In genomic region chr15:80831606-80832224, GRCh38 we compare ENCODE assay signal across 22 cellular contexts. TPM values are rescaled to one million over a fixed set of nuclear protein-coding genes. Genes with fewer than 3 reads are reported as not detected.
DNase-seq lines count a peak whose midpoint lies in the region; ATAC-seq and TF ChIP-seq lines count a peak whose summit lies in the region.
"Had no signal": no experiment of that assay in that cellular context is flagged by ENCODE, and none has a peak within 500 bp of the region (broad histone marks: within the 10 kb centered on the region; RNA-seq: fewer than 3 reads in every experiment).

No MANE protein-coding gene starts in this region.

- H2AK5ac ChIP-seq in trophoblast cell (ENCODE audit: low read length): no peak overlapping the region

- H3K4me1 Mint-ChIP-seq in GM23338: peaks cover 46% of the 10 kb centered on the region

- peak overlapping the region; percentile 46 for H3K4me3 Mint-ChIP-seq in GM23338
- H3K4me3 Mint-ChIP-seq: CD8-positive, alpha-beta T cell; IgD-negative memory B cell had no signal

- DNase-seq in GM23338 (ENCODE audit: low spot score) (peak; percentile 67), NCI-H146 (lab: John Stamatoyannopoulos, UW) (peak; percentile 61), iPS DF 4.7 (ENCODE audit: extremely low read depth, low spot score) (peak; percentile 49), trophoblast cell (no peak), right atrium auricular region (ENCODE audit: low spot score) (no peak), GM19238 (ENCODE audit: insufficient read length, low spot score) (no peak)
- DNase-seq: CD8-positive, alpha-beta T cell; DND-41; HCEC 1CT; NCI-H187; NCI-H2107; NCI-H2227 treated with DMSO at 0.1 percent for 48 hours; NCI-H524; NCI-H82; OCI-M1; T-helper 1 cell had no signal

- peak overlapping the region; percentile 53; the same call in 1 of the 2 replicates for H3K4me2 ChIP-seq in GM23338
- H3K4me2 ChIP-seq in trophoblast cell (ENCODE audit: low read length): no peak overlapping the region

- H4K12ac ChIP-seq in trophoblast cell (ENCODE audit: low read depth, low read length): no peak overlapping the region

- H3K18ac ChIP-seq in trophoblast cell (ENCODE audit: low read length): no peak overlapping the region

- no peak overlapping the region for H3K4ac ChIP-seq in trophoblast cell (ENCODE audit: low read depth, low read length)

- peaks cover 34% of the 10 kb centered on the region for H3K4me1 ChIP-seq in GM23338 (ENCODE audit: insufficient read depth)
- H3K4me1 ChIP-seq in trophoblast cell (ENCODE audit: control insufficient read depth in 1 of 2, insufficient read depth in 2 of 2, low read length in 2 of 2): peaks cover 17 to 35% of the 10 kb centered on the region in 2 experiments
- no peaks in the 10 kb centered on the region for H3K4me1 ChIP-seq in right atrium auricular region
- H3K4me1 ChIP-seq: SJSA1 had no signal

- H3K79me2 ChIP-seq in GM23338 (replicated peaks; ENCODE audit: insufficient read depth) (no peaks in the 10 kb centered on the region), trophoblast cell (ENCODE audit: control insufficient read depth, insufficient read depth, low read length, poor library complexity) (no peaks in the 10 kb centered on the region)

- H4K20me1 ChIP-seq in GM23338 (replicated peaks; ENCODE audit: insufficient read depth): no peaks in the 10 kb centered on the region

- H3F3A ChIP-seq in GM23338 (replicated peaks; ENCODE audit: low read depth): no peaks in the 10 kb centered on the region

- no peak overlapping the region for H4K91ac ChIP-seq in trophoblast cell (ENCODE audit: low read depth, low read length)

- peaks cover 5% of the 10 kb centered on the region for H3K79me1 ChIP-seq in trophoblast cell (ENCODE audit: low read length)

- H2BK5ac ChIP-seq in trophoblast cell (ENCODE audit: low read depth, low read length, poor library complexity): no peak overlapping the region

- WGBS in trophoblast cell (ENCODE audit: extremely low coverage, insufficient coverage, insufficient read length): no CpG with 5 or more reads among the region's 7 CpGs

- peaks cover 5% of the 10 kb centered on the region for H3K27me3 Mint-ChIP-seq in GM23338 (ENCODE audit: insufficient read depth, low read depth, poor library complexity)
- H3K27me3 Mint-ChIP-seq: IgD-negative memory B cell had no signal

- H3K23ac ChIP-seq in trophoblast cell (ENCODE audit: low read length): no peak overlapping the region

- H3K36me3 ChIP-seq in GM23338 (ENCODE audit: insufficient read depth) (no peaks in the 10 kb centered on the region), trophoblast cell (ENCODE audit: control insufficient read depth in 1 of 2, insufficient read depth in 2 of 2, low read length in 2 of 2) (no peaks in the 10 kb centered on the region), right atrium auricular region (no peaks in the 10 kb centered on the region)
- H3K36me3 ChIP-seq: SJSA1 had no signal

- H3K4me3 ChIP-seq in GM23338 (no peak overlapping the region), trophoblast cell (ENCODE audit: low read depth, low read length) (no peak overlapping the region), right atrium auricular region (no peak overlapping the region)
- H3K4me3 ChIP-seq: GM12878, SJSA1 had no signal

- H4K8ac ChIP-seq in trophoblast cell (ENCODE audit: low read depth, low read length): no peak overlapping the region

- H2AFZ ChIP-seq in GM23338: no peak overlapping the region
- H2AFZ ChIP-seq in trophoblast cell (ENCODE audit: insufficient read depth, low read length, poor library complexity): no peak overlapping the region

- H3K27ac ChIP-seq in GM23338 (ENCODE audit: low read depth): peak overlapping the region; percentile 78
- peak overlapping the region; percentile 13 for H3K27ac ChIP-seq in trophoblast cell (ENCODE audit: low read depth, low read length)
- H3K27ac ChIP-seq in right atrium auricular region: no peak overlapping the region
- H3K27ac ChIP-seq: SJSA1 had no signal

- H3K9ac ChIP-seq in trophoblast cell (ENCODE audit: low read length): no peak overlapping the region

- peak overlapping the region; percentile 92 for H3K27ac Mint-ChIP-seq in GM23338
- H3K27ac Mint-ChIP-seq: CD8-positive, alpha-beta T cell; IgD-negative memory B cell had no signal

- peaks cover 8% of the 10 kb centered on the region for H3K9me2 ChIP-seq in GM23338 (ENCODE audit: insufficient read depth)

- H2BK12ac ChIP-seq in trophoblast cell (ENCODE audit: low read length): no peak overlapping the region

- no peaks in the 10 kb centered on the region for H3K27me3 ChIP-seq in GM23338 (ENCODE audit: insufficient read depth)
- no peaks in the 10 kb centered on the region for H3K27me3 ChIP-seq in trophoblast cell (ENCODE audit: insufficient read depth, low read length)
- no peaks in the 10 kb centered on the region for H3K27me3 ChIP-seq in right atrium auricular region
- H3K27me3 ChIP-seq: SJSA1 had no signal

- TF ChIP-seq CTCF in GM23338 (conservative IDR thresholded peaks at IDR 0.05; ENCODE audit: low read depth in 2 of 2) (no peak), right atrium auricular region (IDR thresholded peaks at IDR 0.05) (no peak)

- no peak overlapping the region for H2BK120ac ChIP-seq in trophoblast cell (ENCODE audit: insufficient read depth, low read length, poor library complexity)

- H3K9me3 ChIP-seq in trophoblast cell (ENCODE audit: insufficient read depth, low read depth, low read length): no peaks in the 10 kb centered on the region
- no peaks in the 10 kb centered on the region for H3K9me3 ChIP-seq in right atrium auricular region
- H3K9me3 ChIP-seq: SJSA1 had no signal

- ATAC-seq in GM23338 (peak; percentile 27; the same call in 2 of the 3 replicates), HG03521 (IDR thresholded peaks at IDR 0.05; ENCODE audit: unreplicated experiment) (no peak)
- ATAC-seq: CD8-positive, alpha-beta T cell; GM12878; Right ventricle myocardium inferior had no signal

- H3K36me3 Mint-ChIP-seq in GM23338 (ENCODE audit: low read depth): no peaks in the 10 kb centered on the region; the same call in 2 of the 3 replicates
- H3K36me3 Mint-ChIP-seq: CD8-positive, alpha-beta T cell; IgD-negative memory B cell had no signal

- no peaks in the 10 kb centered on the region for H3K9me3 Mint-ChIP-seq in GM23338
- H3K9me3 Mint-ChIP-seq: CD8-positive, alpha-beta T cell; IgD-negative memory B cell had no signal

- H3K14ac ChIP-seq in trophoblast cell (ENCODE audit: low read length): no peak overlapping the region

TF ChIP-seq in GM23338, 12 proteins besides CTCF, POLR2A, EP300 and RAD21:
- TF ChIP-seq NANOG (IDR thresholded peaks at IDR 0.05; ENCODE audit: borderline replicate concordance) (peak; percentile 68), EZH2phosphoT487 (IDR thresholded peaks at IDR 0.05; ENCODE audit: unreplicated experiment) (no peak), ETS1 (IDR thresholded peaks at IDR 0.05) (peak; percentile 30; the same call in 1 of the 2 replicates), POLR2AphosphoS5 (IDR thresholded peaks at IDR 0.05; ENCODE audit: low read depth) (no peak), CREB1 (CRISPR knock-in tag; IDR thresholded peaks at IDR 0.05; ENCODE audit: low read depth) (no peak)

RNA-seq across cellular contexts. Expression of gene CEMIP, which starts 52.5 kb away (rescaled TPM):
- total RNA-seq in GM23338 (2014; rRNA removed; shearing (Covaris generic)): 2.1 and 4.1 TPM in 2 replicates
- polyA plus RNA-seq in GM23338 (2016; fragmentation: Nextera tagmentation; extraction: Ambion mirVana): 0.27 and 0.33 TPM in 2 replicates
- polyA plus RNA-seq in trophoblast cell (2013): 7.4 and 7.5 TPM in 2 replicates
- 1 to 10 TPM in 1 of 2 donors, under 1 TPM in 1; 0.22 to 2.9 TPM for total RNA-seq in right atrium auricular region
- total RNA-seq: A673; CD8-positive, alpha-beta T cell had no signal
- polyA plus RNA-seq: IgD-negative memory B cell had no signal

Comparison
In these comparisons a context has a peak if more than half of its experiments do, and no peak if none do; other contexts are left out.
1. DNase-seq: peak in GM23338 (single experiment), NCI-H146 (single experiment) and iPS DF 4.7 (single experiment); none in trophoblast cell (0 of 2), right atrium auricular region (single experiment) and GM19238 (single experiment).
2. H3K27ac ChIP-seq: peak in GM23338 (single experiment) and trophoblast cell (single experiment); none in right atrium auricular region (0 of 2).